In genomic region chr7:46452781-46453180, GRCh38 we compare ENCODE assay signal across 4 cellular contexts.
"Had no signal": no experiment of that assay in that cellular context is flagged by ENCODE, and none has a peak within 500 bp of the region (broad histone marks: within the 10 kb centered on the region; RNA-seq: fewer than 3 reads in every experiment).

No MANE protein-coding gene starts in this region.

- H3K27ac Mint-ChIP-seq: GM23338, H9 had no signal

- H3K4me3 ChIP-seq: GM23338 had no signal

- DNase-seq: H9, HCEC 1CT, IMR-90 had no signal

- H3K4me1 Mint-ChIP-seq: GM23338, H9 had no signal

- H2AFZ ChIP-seq: GM23338 had no signal

- H3K4me3 Mint-ChIP-seq: GM23338, H9 had no signal

- H3K4me2 ChIP-seq: GM23338 had no signal
